8 cellular contexts compared by ENCODE assay signal in the genomic region with DNA sequence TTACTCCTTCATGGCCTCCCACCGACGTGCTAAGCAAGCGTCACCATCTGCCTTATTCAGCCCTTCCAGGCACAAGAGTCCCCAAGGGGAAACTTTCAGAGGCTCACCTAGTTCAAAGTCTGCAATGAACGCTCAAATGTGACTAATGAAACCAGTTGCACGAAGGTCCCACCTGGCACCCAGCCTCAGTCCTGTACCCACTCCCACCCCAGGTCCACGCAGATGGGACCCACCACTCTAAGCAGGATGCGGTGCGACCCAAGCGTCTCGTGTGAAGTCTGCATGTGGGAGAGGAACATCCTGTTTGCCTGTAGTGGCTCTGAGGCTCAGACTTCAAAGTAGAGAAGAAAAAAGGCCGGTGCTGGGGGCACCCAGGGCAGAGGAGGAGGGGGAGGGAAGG. TPM values are rescaled to one million over a fixed set of nuclear protein-coding genes. Genes with fewer than 3 reads are reported as not detected.
DNase-seq lines count a peak whose midpoint lies in the region; TF ChIP-seq lines count a peak whose summit lies in the region.

No MANE protein-coding gene starts in this region.

- H2AFZ ChIP-seq in OCI-LY7 (ENCODE audit: low read length): peak overlapping the region; percentile 64

- no peak overlapping the region for H3K27ac Mint-ChIP-seq in mesothelial cell of epicardium

- H3K9me2 ChIP-seq in OCI-LY7 (ENCODE audit: insufficient read depth, low read length): no peaks in the 10 kb centered on the region

- 0 out of 2 replicates have a peak, but pooled peaks cover 3% of the 10 kb centered on the region for H3K36me3 ChIP-seq in OCI-LY7 (ENCODE audit: insufficient read depth, low read length)

- intact Hi-C loops in OCI-LY7 (cut with micrococcal nuclease; ENCODE audit: unreplicated experiment): loop anchor here (5.0 kb wide), 2 partner anchors 40 to 195 kb away; partner anchors contain the start of gene RGS10
- intact Hi-C loops in cardiac septum (cut with DNase I): no loop called here

- H3K4me2 ChIP-seq in OCI-LY7 (ENCODE audit: low read length): peak overlapping the region; percentile 65

- no peaks in the 10 kb centered on the region for H3K9me3 ChIP-seq in OCI-LY7 (ENCODE audit: low read length)

- peaks cover 33% of the 10 kb centered on the region for H3K4me1 ChIP-seq in OCI-LY7 (ENCODE audit: insufficient read depth, low read length, poor library complexity, severe bottlenecking)

- H3K27ac ChIP-seq in OCI-LY7 (ENCODE audit: low read depth, low read length, poor library complexity, severe bottlenecking) (peak overlapping the region; percentile 54), RWPE1 (no peak overlapping the region)

- H3K4me1 Mint-ChIP-seq in mesothelial cell of epicardium: peaks cover 23% of the 10 kb centered on the region

- peak overlapping the region; percentile 28 for H3K4me3 ChIP-seq in OCI-LY7 (ENCODE audit: low read depth, low read length, poor library complexity, severe bottlenecking)

- H3K27me3 Mint-ChIP-seq in mesothelial cell of epicardium (ENCODE audit: low read depth): peaks cover 8% of the 10 kb centered on the region

- CTCF ChIA-PET in OCI-LY7 (lab: Charles Lee; ENCODE audit: unreplicated experiment) (interaction anchor here (0.5 kb wide), 1 partner anchor 449 kb away, joined by 3 read pairs; no protein-coding TSS in a partner anchor), RWPE1 (lab: Yijun Ruan, JAX) (no interaction called here)

- H3K79me2 ChIP-seq in OCI-LY7 (ENCODE audit: insufficient read depth, low read depth, low read length): no peaks in the 10 kb centered on the region

- no peaks in the 10 kb centered on the region for H4K20me1 ChIP-seq in OCI-LY7 (ENCODE audit: insufficient read depth, low read length)

- H3K36me3 Mint-ChIP-seq in mesothelial cell of epicardium: peaks cover 2% of the 10 kb centered on the region

- H3K9me3 Mint-ChIP-seq in mesothelial cell of epicardium: no peaks in the 10 kb centered on the region

- DNase-seq in GM19238 (ENCODE audit: insufficient read length, low spot score) (peak; percentile 46), OCI-LY7 (ENCODE audit: low spot score) (peak; percentile 88), COLO668 (lab: John Stamatoyannopoulos, UW; ENCODE audit: unreplicated experiment) (no peak), cardiac septum (ENCODE audit: low spot score) (no peak), RWPE1 (ENCODE audit: low spot score) (no peak), mesothelial cell of epicardium (ENCODE audit: low spot score in 2 of 2, unreplicated experiment in 2 of 2) (no peak)
- DNase-seq in activated naive CD4-positive, alpha-beta T cell (lab: John Stamatoyannopoulos, UW): peak; percentile 60 to 79 (median 68)
- peak; percentile 74 for DNase-seq in stimulated activated CD4-positive, alpha-beta T cell treated with anti-CD3 and anti-CD28 coated beads, Interleukin-4, amount 100 ng/mL, for 1 hour

- TF ChIP-seq CTCF in OCI-LY7 (conservative IDR thresholded peaks at IDR 0.05; ENCODE audit: low read length): no peak
- TF ChIP-seq CTCF in RWPE1 (conservative IDR thresholded peaks at IDR 0.05; ENCODE audit: low read depth): no peak
- no peak for TF ChIP-seq CTCF in mesothelial cell of epicardium (IDR thresholded peaks at IDR 0.05; ENCODE audit: unreplicated experiment)

- no peak overlapping the region for H3K4me3 Mint-ChIP-seq in mesothelial cell of epicardium

- BruUV-seq in OCI-LY7 (replicated peaks; lab: Mats Ljungman, UMichigan): no TSS peak

- POLR2A ChIA-PET in OCI-LY7 (lab: Charles Lee) (no interaction called here), RWPE1 (lab: Yijun Ruan, JAX; ENCODE audit: low non-redundant PET) (no interaction called here)

RNA-seq across cellular contexts. Expression of gene RGS10, which starts 40.3 kb away (rescaled TPM):
- 16.9 and 22.5 TPM in 2 replicates for total RNA-seq in OCI-LY7 (2014; rRNA removed; shearing (Covaris generic))
- total RNA-seq in OCI-LY7 (2022) (45.2 and 48.8 TPM in 2 replicates), cardiac septum (3.2 TPM), mesothelial cell of epicardium (15.4 to 17.4 TPM (median 16.7 TPM) in 3 replicates)

Comparison
In these comparisons a context has a peak if more than half of its experiments do, and no peak if none do; other contexts are left out.
1. DNase-seq: peak in GM19238 (single experiment), OCI-LY7 (single experiment), activated naive CD4-positive, alpha-beta T cell (4 of 4) and stimulated activated CD4-positive, alpha-beta T cell treated with anti-CD3 and anti-CD28 coated beads, Interleukin-4, amount 100 ng/mL, for 1 hour (single experiment); none in COLO668 (single experiment), cardiac septum (single experiment), RWPE1 (single experiment) and mesothelial cell of epicardium (0 of 2).